In the genomic region with DNA sequence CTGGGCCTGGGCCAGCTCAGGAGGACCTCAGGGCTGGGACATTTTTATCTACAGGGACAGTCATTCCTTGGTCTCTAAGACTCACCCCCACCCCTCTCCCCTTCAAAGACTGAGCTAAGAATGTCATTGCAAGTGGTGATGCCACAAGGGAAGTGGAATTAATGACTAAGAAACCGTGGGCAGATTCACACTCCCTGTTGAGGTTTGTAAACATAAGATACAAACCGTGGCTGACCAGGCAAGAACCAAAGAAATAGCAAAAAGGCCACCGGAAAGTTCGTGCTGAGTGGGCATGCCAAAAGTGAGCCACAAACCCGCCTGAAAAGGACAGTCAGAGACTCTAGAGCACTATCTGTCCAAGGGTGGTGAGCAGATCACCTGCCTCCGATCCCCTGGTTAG, we compare ENCODE assay signal across 10 cellular contexts. TPM values are rescaled to one million over a fixed set of nuclear protein-coding genes. Genes with fewer than 3 reads are reported as not detected.
DNase-seq lines count a peak whose midpoint lies in the region; ATAC-seq and TF ChIP-seq lines count a peak whose summit lies in the region.
"Had no signal": no experiment of that assay in that cellular context is flagged by ENCODE, and none has a peak within 500 bp of the region (broad histone marks: within the 10 kb centered on the region; RNA-seq: fewer than 3 reads in every experiment).

No MANE protein-coding gene starts in this region.

- DNase-seq in right atrium auricular region (ENCODE audit: low spot score) = no peak
- no peak for DNase-seq in Right ventricle myocardium superior
- peak; percentile 62 for DNase-seq in adipocyte (ENCODE audit: low read depth)
- no peak for DNase-seq in lung (ENCODE audit: low spot score)
- no peak for DNase-seq in uterus
- no peak for DNase-seq in COR-L47 (lab: John Stamatoyannopoulos, UW)
- no peak for DNase-seq in GOT3 (lab: John Stamatoyannopoulos, UW)
- no peak for DNase-seq in H7
- DNase-seq: activated naive CD4-positive, alpha-beta T cell treated with anti-CD3 and anti-CD28 coated beads, Interleukin-2, amount 50 U/mL, for 16 hours; NCI-H526 had no signal

- H3K4me3 ChIP-seq in right atrium auricular region (no peak overlapping the region), adipocyte (ENCODE audit: low read length) (peak overlapping the region; percentile 1), lung (no peak overlapping the region), uterus (no peak overlapping the region), H7 (ENCODE audit: insufficient read depth, low read depth, low read length) (no peak overlapping the region)

- intact Hi-C loops in Right ventricle myocardium superior (cut with DNase I) = no loop called here
- intact Hi-C loops in uterus (cut with DNase I; ENCODE audit: low total_unique reads) = no loop called here

- H3K4me1 ChIP-seq in right atrium auricular region (peaks cover 0 to 87% of the 10 kb centered on the region in 2 donors), adipocyte (ENCODE audit: control insufficient read depth, insufficient read depth, low read length) (peaks cover 63% of the 10 kb centered on the region), lung (ENCODE audit: control insufficient read depth in 2 of 2, insufficient read depth in 2 of 2, low read length in 2 of 2) (peaks cover 23 to 61% of the 10 kb centered on the region in 2 donors), uterus (peaks cover 30 to 47% of the 10 kb centered on the region in 2 donors)

- no peak for TF ChIP-seq POLR2A in uterus (IDR thresholded peaks at IDR 0.05)

- ATAC-seq in Right ventricle myocardium superior (ENCODE audit: poor library complexity) = no peak
- peak; percentile 28 for ATAC-seq in lung (ENCODE audit: insufficient read depth, low FRiP score)

- TF ChIP-seq CTCF in right atrium auricular region (IDR thresholded peaks at IDR 0.05) = no peak
- TF ChIP-seq CTCF in lung (IDR thresholded peaks at IDR 0.05; ENCODE audit: control extremely low read depth, extremely low read depth) = no peak
- TF ChIP-seq CTCF in uterus (IDR thresholded peaks at IDR 0.05) = no peak

- peak overlapping the region; percentile 74 for H3K9ac ChIP-seq in adipocyte (ENCODE audit: low read length)

- H3K36me3 ChIP-seq in right atrium auricular region (no peaks in the 10 kb centered on the region), adipocyte (ENCODE audit: control insufficient read depth, insufficient read depth, low read length, severe bottlenecking) (no peaks in the 10 kb centered on the region), lung (ENCODE audit: control insufficient read depth in 2 of 2, insufficient read depth in 2 of 2, low read length in 2 of 2) (no peaks in the 10 kb centered on the region), uterus (no peaks in the 10 kb centered on the region), H7 (replicated peaks; ENCODE audit: control insufficient read depth, insufficient read depth, low read length) (no peaks in the 10 kb centered on the region)

- peak overlapping the region; percentile 70 to 85 for H3K27ac ChIP-seq in right atrium auricular region
- peak overlapping the region; percentile 71 to 82 for H3K27ac ChIP-seq in lung (ENCODE audit: low read depth in 1 of 2, low read length in 1 of 2)
- peak overlapping the region; percentile 83 to 90 for H3K27ac ChIP-seq in uterus

- WGBS in lung, 2 donors = 50 to 59% methylated on average over 6 of the region's 6 CpGs

- no peaks in the 10 kb centered on the region for H3K9me3 ChIP-seq in right atrium auricular region
- no peaks in the 10 kb centered on the region for H3K9me3 ChIP-seq in adipocyte (ENCODE audit: control insufficient read depth, low read length)
- no peaks in the 10 kb centered on the region for H3K9me3 ChIP-seq in lung (ENCODE audit: control insufficient read depth in 2 of 2, insufficient read depth in 1 of 2, low read length in 1 of 2)
- no peaks in the 10 kb centered on the region for H3K9me3 ChIP-seq in uterus

- H3K27me3 ChIP-seq in right atrium auricular region (no peaks in the 10 kb centered on the region), adipocyte (replicated peaks; ENCODE audit: control insufficient read depth, insufficient read depth, low read length) (no peaks in the 10 kb centered on the region), lung (ENCODE audit: control insufficient read depth, insufficient read depth) (no peaks in the 10 kb centered on the region), uterus (no peaks in the 10 kb centered on the region), H7 (ENCODE audit: control insufficient read depth, insufficient read depth, low read length) (no peaks in the 10 kb centered on the region)

RNA-seq across cellular contexts. Expression of gene NUAK1, which starts 25.7 kb away (rescaled TPM):
- total RNA-seq in right atrium auricular region (10 to 100 TPM; 16.9 to 30.1 TPM), Right ventricle myocardium superior (33.6 TPM), lung (10 to 100 TPM; 13.0 to 14.1 TPM), uterus (10 to 100 TPM in 3 of 4 donors, 1 to 10 TPM in 1; 9.4 to 56.8 (median 26.8) TPM)
- 1 to 10 TPM; 2.9 to 5.5 TPM for polyA plus RNA-seq in lung
- 13.6 and 23.1 TPM in 2 replicates for total RNA-seq in H7 (2014; rRNA removed; shearing (Covaris generic))
